10 cellular contexts compared by ENCODE assay signal in the genomic region with DNA sequence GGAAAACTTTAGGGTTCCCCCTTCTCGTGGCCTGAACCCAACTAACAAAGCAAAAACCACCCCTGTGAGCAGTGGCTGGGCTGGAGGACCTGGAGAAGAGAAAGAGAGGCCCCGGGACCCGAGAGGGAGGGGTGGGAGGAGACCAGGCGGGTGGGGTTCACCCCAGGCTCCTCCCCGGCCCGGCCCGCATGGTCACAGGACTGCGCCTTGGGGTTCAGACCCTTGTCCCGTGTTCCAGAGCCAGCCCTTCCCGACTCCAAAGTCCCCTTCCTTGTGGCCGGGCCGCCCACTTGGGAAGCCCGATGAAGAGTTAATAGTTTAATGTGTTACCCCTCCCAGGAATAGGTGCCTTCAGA. TPM values are rescaled to one million over a fixed set of nuclear protein-coding genes. Genes with fewer than 3 reads are reported as not detected.
DNase-seq lines count a peak whose midpoint lies in the region; ATAC-seq and TF ChIP-seq lines count a peak whose summit lies in the region.
"Had no signal": no experiment of that assay in that cellular context is flagged by ENCODE, and none has a peak within 500 bp of the region (broad histone marks: within the 10 kb centered on the region; RNA-seq: fewer than 3 reads in every experiment).

No MANE protein-coding gene starts in this region.

- H3K79me1 ChIP-seq in H9 (ENCODE audit: insufficient read depth, low read depth, low read length, poor library complexity, severe bottlenecking): no peaks in the 10 kb centered on the region

- peak overlapping the region; percentile 47 for H3K18ac ChIP-seq in H9 (ENCODE audit: insufficient read length, low read depth, low read length)

- H3K4me3 Mint-ChIP-seq in H9 (peak overlapping the region; percentile 87 to 91), WTC11 (peak overlapping the region; percentile 89)
- H3K4me3 Mint-ChIP-seq in activated T-helper 2 cell treated with anti-CD3 and anti-CD28 coated beads, Interferon-gamma antibody, Interleukin-2, Interleukin-4, amounts not matched to agents 10 μg/mL and 5 μg/mL and 100 μg/mL, durations not matched to agents 14 hours and 24 hours and 36 hours (ENCODE audit: low read depth): no peak overlapping the region

- no peak overlapping the region for H4K5ac ChIP-seq in H9 (ENCODE audit: insufficient read length, low read depth, low read length)

- DNase-seq in H9 (peak; percentile 76), WTC11 (ENCODE audit: low spot score) (peak; percentile 70), sciatic nerve (ENCODE audit: low spot score) (no peak), globus pallidus (ENCODE audit: low spot score) (no peak)
- no peak for DNase-seq in stimulated activated CD4-positive, alpha-beta T cell treated with anti-CD3 and anti-CD28 coated beads, Interleukin-2, amount 100 ng/mL, for 48 hours
- no peak for DNase-seq in activated T-helper 2 cell treated with anti-CD3 and anti-CD28 coated beads, Interferon-gamma antibody, Interleukin-2, Interleukin-4, amounts not matched to agents 10 μg/mL and 5 μg/mL and 100 μg/mL, durations not matched to agents 14 hours and 24 hours and 36 hours (ENCODE audit: low spot score)

- no peaks in the 10 kb centered on the region for H3K9me3 ChIP-seq in H9 (ENCODE audit: control insufficient read depth, low read depth, low read length)
- no peaks in the 10 kb centered on the region for H3K9me3 ChIP-seq in iPS-18c (ENCODE audit: control insufficient read depth, insufficient read depth, low read length)

- no peak overlapping the region for H3K4ac ChIP-seq in H9 (ENCODE audit: low read depth, low read length)

- no peak overlapping the region for H2BK12ac ChIP-seq in H9 (ENCODE audit: insufficient read length, low read depth, low read length)

- peak overlapping the region; percentile 84 for H3K9ac ChIP-seq in H9 (ENCODE audit: extremely low read depth, insufficient read length, low read length)

- H3K4me3 ChIP-seq in iPS-18c (ENCODE audit: insufficient read depth, low read depth, low read length): peak overlapping the region; percentile 84

- H3K79me2 ChIP-seq in H9 (ENCODE audit: insufficient read depth, low read length): no peaks in the 10 kb centered on the region

- CTCF ChIA-PET in WTC11 (lab: Charles Lee): no interaction called here

- no peak overlapping the region for H2AK5ac ChIP-seq in H9 (ENCODE audit: insufficient read length, low read length)

- no CpG with 5 or more reads among the region's 13 CpGs for WGBS in H9 (ENCODE audit: extremely low coverage, insufficient read length, low lambda C conversion rate)

- H2BK20ac ChIP-seq in H9 (ENCODE audit: low read depth, low read length, poor library complexity, severe bottlenecking): no peak overlapping the region

- H4K20me1 ChIP-seq in H9 (ENCODE audit: control insufficient read depth, insufficient read depth, insufficient read length): no peaks in the 10 kb centered on the region

- peak overlapping the region; percentile 45 for H3K4me2 ChIP-seq in H9 (ENCODE audit: insufficient read depth, insufficient read length, low read length)

- no peaks in the 10 kb centered on the region for H3K27me3 ChIP-seq in H9 (ENCODE audit: insufficient read depth, low read length)

- H4K8ac ChIP-seq in H9 (replicated peaks; ENCODE audit: insufficient read length, low read depth, low read length): no peak overlapping the region

- no peak overlapping the region for H4K91ac ChIP-seq in H9 (ENCODE audit: insufficient read length, low read depth, low read length)

- H3K23ac ChIP-seq in H9 (ENCODE audit: insufficient read length, low read depth, low read length): no peak overlapping the region

- H3K9me3 Mint-ChIP-seq in H9: peaks cover 0 to 3% of the 10 kb centered on the region in 2 experiments; a peak in 2 of 5 replicates
- H3K9me3 Mint-ChIP-seq in WTC11: peaks cover 8% of the 10 kb centered on the region
- no peaks in the 10 kb centered on the region for H3K9me3 Mint-ChIP-seq in activated T-helper 2 cell treated with anti-CD3 and anti-CD28 coated beads, Interferon-gamma antibody, Interleukin-2, Interleukin-4, amounts not matched to agents 10 μg/mL and 5 μg/mL and 100 μg/mL, durations not matched to agents 14 hours and 24 hours and 36 hours

- no peak overlapping the region for H2BK5ac ChIP-seq in H9 (ENCODE audit: insufficient read length, low read length)

- H3K36me3 Mint-ChIP-seq in H9 (ENCODE audit: insufficient read depth in 1 of 3, low read depth in 3 of 3): peaks cover 10 to 33% (median 26%) of the 10 kb centered on the region in 3 experiments; a peak in 6 of 7 replicates
- H3K36me3 Mint-ChIP-seq in WTC11: peaks cover 32% of the 10 kb centered on the region
- H3K36me3 Mint-ChIP-seq in activated T-helper 2 cell treated with anti-CD3 and anti-CD28 coated beads, Interferon-gamma antibody, Interleukin-2, Interleukin-4, amounts not matched to agents 10 μg/mL and 5 μg/mL and 100 μg/mL, durations not matched to agents 14 hours and 24 hours and 36 hours (ENCODE audit: low read depth): no peaks in the 10 kb centered on the region

- H3K27me3 Mint-ChIP-seq in H9 (ENCODE audit: low read depth) (peaks cover 2% of the 10 kb centered on the region; the same call in 1 of the 2 replicates), WTC11 (ENCODE audit: low read depth) (no peaks in the 10 kb centered on the region; the same call in 1 of the 2 replicates)
- peaks cover 17% of the 10 kb centered on the region for H3K27me3 Mint-ChIP-seq in activated T-helper 2 cell treated with anti-CD3 and anti-CD28 coated beads, Interferon-gamma antibody, Interleukin-2, Interleukin-4, amounts not matched to agents 10 μg/mL and 5 μg/mL and 100 μg/mL, durations not matched to agents 14 hours and 24 hours and 36 hours (ENCODE audit: low read depth)

- H3K23me2 ChIP-seq in H9 (ENCODE audit: insufficient read length, low read depth, low read length, poor library complexity, severe bottlenecking): no peaks in the 10 kb centered on the region

- no peak overlapping the region for H2AFZ ChIP-seq in H9 (ENCODE audit: low read length)

- H3K14ac ChIP-seq in H9 (ENCODE audit: insufficient read depth, low read length): 0 out of 2 replicates have a peak overlapping the region, but pooled peaks have one; percentile 95

- TF ChIP-seq CTCF in H9 (conservative IDR thresholded peaks at IDR 0.05) (no peak), WTC11 (IDR thresholded peaks at IDR 0.05) (no peak)

- intact Hi-C loops in sciatic nerve (cut with DNase I): no loop called here
- intact Hi-C loops in activated T-helper 2 cell treated with anti-CD3 and anti-CD28 coated beads, Interferon-gamma antibody, Interleukin-2, Interleukin-4, amounts not matched to agents 10 μg/mL and 5 μg/mL and 100 μg/mL, durations not matched to agents 14 hours and 24 hours and 36 hours (cut with micrococcal nuclease): no loop called here

- no peak overlapping the region for H3T11ph ChIP-seq in H9 (ENCODE audit: low read length)

- H3K56ac ChIP-seq in H9 (ENCODE audit: insufficient read length, low read depth, low read length): no peak overlapping the region

- peaks cover 3% of the 10 kb centered on the region; the same call in 1 of the 2 replicates for H3K4me1 ChIP-seq in H9 (ENCODE audit: insufficient read depth, low read length)

- peak; percentile 79 for ATAC-seq in WTC11
- ATAC-seq in sciatic nerve: peak; percentile 52
- ATAC-seq in HG02610 (IDR thresholded peaks at IDR 0.05; ENCODE audit: unreplicated experiment): no peak

- peaks cover 16% of the 10 kb centered on the region in 2 experiments for H3K4me1 Mint-ChIP-seq in H9
- peaks cover 23% of the 10 kb centered on the region for H3K4me1 Mint-ChIP-seq in WTC11
- peaks cover 6% of the 10 kb centered on the region for H3K4me1 Mint-ChIP-seq in activated T-helper 2 cell treated with anti-CD3 and anti-CD28 coated beads, Interferon-gamma antibody, Interleukin-2, Interleukin-4, amounts not matched to agents 10 μg/mL and 5 μg/mL and 100 μg/mL, durations not matched to agents 14 hours and 24 hours and 36 hours (ENCODE audit: low read depth)

- no peak overlapping the region for H3K27ac ChIP-seq in H9 (ENCODE audit: insufficient read length, low read depth, low read length)
- H3K27ac ChIP-seq: HL-60 had no signal

- POLR2A ChIA-PET in WTC11 (lab: Charles Lee): no interaction called here

- H2BK15ac ChIP-seq in H9 (ENCODE audit: low read depth, low read length): no peak overlapping the region

- H3K27ac Mint-ChIP-seq in H9 (peak overlapping the region in 1 of 3 experiments; percentile 70; a peak in 2 of 7 replicates), WTC11 (peak overlapping the region; percentile 76; the same call in 1 of the 2 replicates)
- H3K27ac Mint-ChIP-seq in activated T-helper 2 cell treated with anti-CD3 and anti-CD28 coated beads, Interferon-gamma antibody, Interleukin-2, Interleukin-4, amounts not matched to agents 10 μg/mL and 5 μg/mL and 100 μg/mL, durations not matched to agents 14 hours and 24 hours and 36 hours: no peak overlapping the region

- no peak overlapping the region for H2BK120ac ChIP-seq in H9 (ENCODE audit: low read depth, low read length, poor library complexity, severe bottlenecking)

TF ChIP-seq in WTC11, 78 proteins besides CTCF, POLR2A, EP300 and RAD21 (continues in another document):
- TF ChIP-seq MYBL2 (CRISPR knock-in tag; IDR thresholded peaks at IDR 0.05) (no peak), ZNF416 (CRISPR knock-in tag; IDR thresholded peaks at IDR 0.05) (no peak)

RNA-seq across cellular contexts. Expression of gene MARVELD3, which starts 0.9 kb away (rescaled TPM):
- total RNA-seq in H9 (2021): 25.2 and 27.0 TPM in 2 replicates
- 29.2 to 31.0 TPM (median 30.0 TPM) in 3 replicates for total RNA-seq in WTC11 (2021)
- total RNA-seq in sciatic nerve: 0.36 TPM
- total RNA-seq in activated T-helper 2 cell treated with anti-CD3 and anti-CD28 coated beads, Interferon-gamma antibody, Interleukin-2, Interleukin-4, amounts not matched to agents 10 μg/mL and 5 μg/mL and 100 μg/mL, durations not matched to agents 14 hours and 24 hours and 36 hours: not detected in 2 replicates
- total RNA-seq: skeletal muscle tissue had no signal

RNA-seq across cellular contexts. Expression of gene TAT, which starts 49.9 kb away (rescaled TPM):
- total RNA-seq in H9 (2021) (0.09 TPM in 1 of 2 replicates, not detected in the other), WTC11 (2021) (0.66 to 0.89 TPM (median 0.68 TPM) in 3 replicates), sciatic nerve (0.13 TPM)
- not detected in 2 replicates for total RNA-seq in activated T-helper 2 cell treated with anti-CD3 and anti-CD28 coated beads, Interferon-gamma antibody, Interleukin-2, Interleukin-4, amounts not matched to agents 10 μg/mL and 5 μg/mL and 100 μg/mL, durations not matched to agents 14 hours and 24 hours and 36 hours
- total RNA-seq: skeletal muscle tissue had no signal

Comparison
In these comparisons a context has a peak if more than half of its experiments do, and no peak if none do; other contexts are left out.
1. DNase-seq: peak in H9 (single experiment) and WTC11 (single experiment); none in sciatic nerve (single experiment), globus pallidus (single experiment), stimulated activated CD4-positive, alpha-beta T cell treated with anti-CD3 and anti-CD28 coated beads, Interleukin-2, amount 100 ng/mL, for 48 hours (0 of 2) and activated T-helper 2 cell treated with anti-CD3 and anti-CD28 coated beads, Interferon-gamma antibody, Interleukin-2, Interleukin-4, amounts not matched to agents 10 μg/mL and 5 μg/mL and 100 μg/mL, durations not matched to agents 14 hours and 24 hours and 36 hours (single experiment).
2. RNA of gene MARVELD3, which starts 0.9 kb away (total RNA-seq): 29.2 to 31.0 TPM in WTC11 and 25.2 to 27.0 TPM in H9; 0.36 TPM in sciatic nerve (single experiment) and not detected in activated T-helper 2 cell treated with anti-CD3 and anti-CD28 coated beads, Interferon-gamma antibody, Interleukin-2, Interleukin-4, amounts not matched to agents 10 μg/mL and 5 μg/mL and 100 μg/mL, durations not matched to agents 14 hours and 24 hours and 36 hours; every median in the first group is over 10 times any median in the second.